9 cellular contexts compared by ENCODE assay signal in the genomic region with DNA sequence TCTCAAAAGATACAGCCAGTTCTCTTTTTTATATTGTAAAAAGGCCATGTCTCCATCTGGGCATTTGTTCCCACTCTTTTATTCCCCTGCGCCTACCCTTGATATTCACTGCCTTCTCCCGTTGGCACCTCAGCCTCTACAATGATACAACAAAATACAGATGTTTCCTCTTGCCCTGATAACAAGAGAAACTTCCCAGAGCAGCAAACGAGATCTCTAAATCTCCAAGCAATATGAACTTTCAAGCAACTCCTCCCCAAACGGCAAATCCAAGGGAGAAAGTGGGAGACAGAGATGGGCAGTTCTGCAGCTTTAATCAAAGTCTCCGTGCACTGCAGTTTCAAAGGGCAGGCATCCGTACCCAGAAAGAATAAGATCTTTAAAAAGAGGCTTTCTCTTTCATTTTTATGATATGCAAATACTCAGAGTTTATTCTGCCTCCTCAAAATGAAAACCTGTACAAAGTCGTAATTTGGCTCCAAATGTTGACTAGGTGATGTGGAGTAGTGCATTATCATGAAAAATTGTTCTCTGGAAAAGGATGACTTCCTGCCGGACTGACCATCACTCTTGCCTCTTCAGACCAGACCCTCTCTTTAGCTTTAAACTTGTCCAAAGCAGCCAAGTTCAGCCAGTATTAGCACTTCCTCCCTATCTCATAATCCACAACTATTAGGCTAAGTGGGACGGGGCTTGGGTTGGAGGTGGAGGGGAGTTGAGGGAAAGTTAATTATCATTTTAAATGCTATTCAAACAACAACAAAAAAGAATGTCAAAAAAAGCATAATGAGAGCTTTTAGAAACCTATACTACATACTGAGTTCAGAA. TPM values are rescaled to one million over a fixed set of nuclear protein-coding genes. Genes with fewer than 3 reads are reported as not detected.
DNase-seq lines count a peak whose midpoint lies in the region; ATAC-seq and TF ChIP-seq lines count a peak whose summit lies in the region.
"Had no signal": no experiment of that assay in that cellular context is flagged by ENCODE, and none has a peak within 500 bp of the region (broad histone marks: within the 10 kb centered on the region; RNA-seq: fewer than 3 reads in every experiment).

No MANE protein-coding gene starts in this region.

- peak overlapping the region; percentile 85 for H2AFZ ChIP-seq in GM23248

- peak overlapping the region; percentile 36 for H3K9ac ChIP-seq in GM23248
- no peak overlapping the region for H3K9ac ChIP-seq in iPS-20b (ENCODE audit: low read depth, low read length)
- H3K9ac ChIP-seq in stomach smooth muscle (ENCODE audit: low read length in 2 of 2), result peak overlapping the region in 1 of 2 donors; percentile 44

- H3K9me3 ChIP-seq in GM23248 (ENCODE audit: low read depth) (no peaks in the 10 kb centered on the region), iPS-20b (ENCODE audit: insufficient read depth, low read depth, low read length) (no peaks in the 10 kb centered on the region), stomach smooth muscle (ENCODE audit: control insufficient read depth in 2 of 2, low read length in 2 of 2) (no peaks in the 10 kb centered on the region)

- H3K4me1 ChIP-seq in GM23248 (ENCODE audit: insufficient read depth) (peaks cover 35% of the 10 kb centered on the region), iPS-20b (ENCODE audit: insufficient read depth, low read length) (peaks cover 10% of the 10 kb centered on the region; the same call in 1 of the 2 replicates), stomach smooth muscle (ENCODE audit: control insufficient read depth, insufficient read depth, low read length) (no peaks in the 10 kb centered on the region)

- H4K20me1 ChIP-seq in GM23248 (ENCODE audit: insufficient read depth), result no peaks in the 10 kb centered on the region

- H3K27me3 ChIP-seq in GM23248 (replicated peaks; ENCODE audit: insufficient read depth) (no peaks in the 10 kb centered on the region), iPS-20b (ENCODE audit: insufficient read depth, low read length) (peaks cover 10% of the 10 kb centered on the region; the same call in 1 of the 2 replicates), stomach smooth muscle (ENCODE audit: control insufficient read depth in 1 of 2, insufficient read depth in 2 of 2, low read length in 2 of 2) (no peaks in the 10 kb centered on the region)

- H3K4me3 ChIP-seq in GM23248, result peak overlapping the region; percentile 67
- H3K4me3 ChIP-seq in iPS-20b (ENCODE audit: low read length), result 0 out of 2 replicates have a peak overlapping the region, but pooled peaks have one; percentile 29
- peak overlapping the region; percentile 47 to 70 for H3K4me3 ChIP-seq in stomach smooth muscle (ENCODE audit: low read length in 2 of 2)
- H3K4me3 ChIP-seq: K562 had no signal

- peaks cover 11% of the 10 kb centered on the region; the same call in 1 of the 2 replicates for H3F3A ChIP-seq in GM23248 (ENCODE audit: insufficient read depth)

- no peak for ATAC-seq in GM21717 (IDR thresholded peaks at IDR 0.05; ENCODE audit: unreplicated experiment)
- ATAC-seq: K562 had no signal

- TF ChIP-seq CTCF in VCaP (conservative IDR thresholded peaks at IDR 0.05), result no peak

- H3K79me2 ChIP-seq in GM23248 (ENCODE audit: insufficient read depth), result peaks cover 4% of the 10 kb centered on the region; the same call in 1 of the 2 replicates

- peak overlapping the region; percentile 71 for H3K4me2 ChIP-seq in GM23248 (ENCODE audit: unreplicated experiment)

- in situ Hi-C loops in GM23248 (cut with MboI), result no loop called here

- H3K36me3 ChIP-seq in GM23248 (ENCODE audit: low read depth) (no peaks in the 10 kb centered on the region), iPS-20b (ENCODE audit: insufficient read depth, low read depth, low read length) (no peaks in the 10 kb centered on the region), stomach smooth muscle (ENCODE audit: control insufficient read depth in 2 of 2, insufficient read depth in 2 of 2, low read length in 2 of 2) (no peaks in the 10 kb centered on the region)

- H3K27ac ChIP-seq in GM23248 (no peak overlapping the region), VCaP (peak overlapping the region; percentile 40; the same call in 1 of the 2 replicates), iPS-20b (ENCODE audit: low read length) (no peak overlapping the region), stomach smooth muscle (ENCODE audit: low read length) (no peak overlapping the region)

- 8 to 12% methylated on average over 9 of the region's 9 CpGs for WGBS in GM23248 (ENCODE audit: low coverage in 1 of 2, low lambda C conversion rate in 2 of 2, missing lambda C conversion rate in 2 of 2), 2 experiments

- no peaks in the 10 kb centered on the region; the same call in 1 of the 2 replicates for H3K9me2 ChIP-seq in GM23248 (ENCODE audit: insufficient read depth)

- DNase-seq in GM23248, result peak; percentile 22
- DNase-seq in NCI-H146 treated with DMSO at 0.1 percent for 48 hours (lab: John Stamatoyannopoulos, UW; ENCODE audit: unreplicated experiment), result no peak
- DNase-seq in HT-29 (ENCODE audit: low spot score), result no peak
- no peak for DNase-seq in COR-L47 (lab: John Stamatoyannopoulos, UW)

RNA-seq across cellular contexts. Expression of a gene that starts 0.7 kb away (rescaled TPM):
- 2.7 and 4.4 TPM in 2 replicates for total RNA-seq in GM23248 (2014; rRNA removed; shearing (Covaris generic))
- 1.5 and 2.3 TPM in 2 replicates for polyA plus RNA-seq in GM23248 (2016; fragmentation: Nextera tagmentation; extraction: Ambion mirVana)
- total RNA-seq in HT-29 (2014; rRNA removed; shearing (Covaris generic)), result not detected in 2 replicates
- polyA plus RNA-seq: K562 had no signal
